ENCODE assay signal across 8 cellular contexts in the genomic region with DNA sequence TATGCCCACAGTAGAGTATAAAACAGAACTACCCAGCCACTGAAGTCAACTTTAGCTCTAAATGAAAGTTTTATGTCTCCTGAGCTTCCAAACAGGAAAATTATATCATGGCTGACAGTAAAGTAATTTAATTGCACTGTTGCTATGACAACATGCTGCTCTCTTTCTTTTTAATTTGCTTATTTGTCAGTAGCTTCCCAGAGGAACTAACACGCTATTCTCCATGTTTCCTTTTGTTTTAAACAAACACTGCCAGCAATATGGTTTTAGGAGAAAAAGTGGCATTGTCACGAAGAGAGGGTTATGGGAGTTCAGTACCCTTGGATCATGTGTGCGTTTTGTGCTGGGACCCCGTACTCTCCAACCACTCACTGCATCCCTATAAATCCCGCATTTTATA. TPM values are rescaled to one million over a fixed set of nuclear protein-coding genes. Genes with fewer than 3 reads are reported as not detected.
DNase-seq lines count a peak whose midpoint lies in the region; ATAC-seq and TF ChIP-seq lines count a peak whose summit lies in the region.

No MANE protein-coding gene starts in this region.

- H3K4me1 ChIP-seq in hepatocyte (ENCODE audit: insufficient read depth) (peaks cover 12% of the 10 kb centered on the region), spleen (peaks cover 8 to 71% (median 44%) of the 10 kb centered on the region in 6 donors)
- peaks cover 12% of the 10 kb centered on the region for H3K4me1 ChIP-seq in effector memory CD4-positive, alpha-beta T cell (ENCODE audit: control insufficient read depth, insufficient read depth, low read length, poor library complexity, severe bottlenecking)

- H3K4me3 ChIP-seq in hepatocyte: peak overlapping the region; percentile 81
- H3K4me3 ChIP-seq in spleen: peak overlapping the region in 6 of 8 donors; percentile 68 to 95 (median 88)
- no peak overlapping the region for H3K4me3 ChIP-seq in effector memory CD4-positive, alpha-beta T cell (ENCODE audit: insufficient read depth, low read depth, low read length, poor library complexity, severe bottlenecking)

- POLR2A ChIA-PET in activated CD8-positive, alpha-beta T cell treated with anti-CD3 and anti-CD28 coated beads, Interleukin-2, amount 10 ng/mL, durations not matched to agents 7 days and 5 days (lab: Charles Lee): interaction anchor here (1.3 kb wide), 3 partner anchors 15 to 205 kb away, joined by 3 to 6 read pairs (median 5); no protein-coding TSS in a partner anchor

- H3K79me2 ChIP-seq in hepatocyte: peaks cover 54% of the 10 kb centered on the region

- DNase-seq in NCI-H1417 (lab: John Stamatoyannopoulos, UW) (peak in 2 of 3 experiments; percentile 7 to 56), NCI-H1417 treated with DMSO at 0.1 percent for 48 hours (lab: John Stamatoyannopoulos, UW) (no peak), hepatocyte (ENCODE audit: low spot score) (no peak), spleen (no peak), DMS153 (lab: John Stamatoyannopoulos, UW) (no peak)
- no peak for DNase-seq in activated CD8-positive, alpha-beta T cell treated with anti-CD3 and anti-CD28 coated beads, Interleukin-2, amount 10 ng/mL, durations not matched to agents 7 days and 5 days
- no peak for DNase-seq in effector memory CD4-positive, alpha-beta T cell

- no peaks in the 10 kb centered on the region for H3K9me3 Mint-ChIP-seq in activated CD8-positive, alpha-beta T cell treated with anti-CD3 and anti-CD28 coated beads, Interleukin-2, amount 10 ng/mL, durations not matched to agents 7 days and 5 days (ENCODE audit: insufficient read depth)

- H3K36me3 ChIP-seq in hepatocyte (replicated peaks; ENCODE audit: insufficient read depth, low read depth) (no peaks in the 10 kb centered on the region), spleen (peaks cover 0 to 23% (median 3%) of the 10 kb centered on the region in 6 donors)
- H3K36me3 ChIP-seq in effector memory CD4-positive, alpha-beta T cell (ENCODE audit: control insufficient read depth, insufficient read depth, low read length): no peaks in the 10 kb centered on the region

- peak overlapping the region; percentile 75 for H3K4me2 ChIP-seq in hepatocyte

- H3K27me3 ChIP-seq in hepatocyte (no peaks in the 10 kb centered on the region), spleen (replicated peaks in 1 of 7) (no peaks in the 10 kb centered on the region)
- no peaks in the 10 kb centered on the region for H3K27me3 ChIP-seq in effector memory CD4-positive, alpha-beta T cell (replicated peaks; ENCODE audit: control insufficient read depth, insufficient read depth, low read length, poor library complexity, severe bottlenecking)

- H3K9me2 ChIP-seq in hepatocyte (replicated peaks; ENCODE audit: insufficient read depth): no peaks in the 10 kb centered on the region

- 48% methylated on average over 5 of the region's 5 CpGs for WGBS in hepatocyte (ENCODE audit: low lambda C conversion rate, missing lambda C conversion rate)
- 55 to 74% (median 67%) methylated on average over 5 of the region's 5 CpGs for WGBS in spleen, 5 donors

- peak overlapping the region; percentile 64 for H3K27ac Mint-ChIP-seq in activated CD8-positive, alpha-beta T cell treated with anti-CD3 and anti-CD28 coated beads, Interleukin-2, amount 10 ng/mL, durations not matched to agents 7 days and 5 days

- peak overlapping the region; percentile 94 for H3K4me3 Mint-ChIP-seq in activated CD8-positive, alpha-beta T cell treated with anti-CD3 and anti-CD28 coated beads, Interleukin-2, amount 10 ng/mL, durations not matched to agents 7 days and 5 days

- CTCF ChIA-PET in activated CD8-positive, alpha-beta T cell treated with anti-CD3 and anti-CD28 coated beads, Interleukin-2, amount 10 ng/mL, durations not matched to agents 7 days and 5 days (lab: Charles Lee): interaction anchor here (0.9 to 1.6 kb wide), 6 partner anchors 14 to 353 kb away, joined by 3 to 4 read pairs (median 3); no protein-coding TSS in a partner anchor

- H3K27me3 Mint-ChIP-seq in activated CD8-positive, alpha-beta T cell treated with anti-CD3 and anti-CD28 coated beads, Interleukin-2, amount 10 ng/mL, durations not matched to agents 7 days and 5 days (ENCODE audit: low read depth): no peaks in the 10 kb centered on the region

- intact Hi-C loops in spleen (cut with DNase I; ENCODE audit: low total_unique reads): loop anchor here (10.0 kb wide), 1 partner anchor 240 kb away; no protein-coding TSS in a partner anchor

- H3K9me3 ChIP-seq in hepatocyte (ENCODE audit: low read depth) (no peaks in the 10 kb centered on the region), spleen (no peaks in the 10 kb centered on the region)
- no peaks in the 10 kb centered on the region for H3K9me3 ChIP-seq in effector memory CD4-positive, alpha-beta T cell (ENCODE audit: control insufficient read depth, low read length)

- peaks cover 43% of the 10 kb centered on the region for H3K36me3 Mint-ChIP-seq in activated CD8-positive, alpha-beta T cell treated with anti-CD3 and anti-CD28 coated beads, Interleukin-2, amount 10 ng/mL, durations not matched to agents 7 days and 5 days (ENCODE audit: low read depth)

- no peak for TF ChIP-seq CTCF in hepatocyte (IDR thresholded peaks at IDR 0.05; ENCODE audit: poor library complexity)
- TF ChIP-seq CTCF in spleen (IDR thresholded peaks at IDR 0.05 in 8 of 11, conservative IDR thresholded peaks at IDR 0.05 in 3 of 11): no peak

- no peak for ATAC-seq in activated CD8-positive, alpha-beta T cell treated with anti-CD3 and anti-CD28 coated beads, Interleukin-2, amount 10 ng/mL, durations not matched to agents 7 days and 5 days
- no peak for ATAC-seq in HG03460 (IDR thresholded peaks at IDR 0.05; ENCODE audit: unreplicated experiment)

- H2AFZ ChIP-seq in hepatocyte: no peak overlapping the region

- H3K27ac ChIP-seq in hepatocyte: peak overlapping the region; percentile 93
- H3K27ac ChIP-seq in spleen: peak overlapping the region in 7 of 8 donors; percentile 38 to 96 (median 95)
- no peak overlapping the region for H3K27ac ChIP-seq in effector memory CD4-positive, alpha-beta T cell (ENCODE audit: insufficient read depth, low read length, poor library complexity, severe bottlenecking)

- no peak for TF ChIP-seq POLR2A in spleen (IDR thresholded peaks at IDR 0.05)

- H4K20me1 ChIP-seq in hepatocyte (ENCODE audit: insufficient read depth, poor library complexity, severe bottlenecking): peaks cover 5% of the 10 kb centered on the region

- peaks cover 57% of the 10 kb centered on the region for H3K4me1 Mint-ChIP-seq in activated CD8-positive, alpha-beta T cell treated with anti-CD3 and anti-CD28 coated beads, Interleukin-2, amount 10 ng/mL, durations not matched to agents 7 days and 5 days (ENCODE audit: low read depth)

RNA-seq across cellular contexts. Expression of a gene that starts 1.9 kb away (rescaled TPM):
- total RNA-seq in activated CD8-positive, alpha-beta T cell treated with anti-CD3 and anti-CD28 coated beads, Interleukin-2, amount 10 ng/mL, durations not matched to agents 7 days and 5 days: 10 to 100 TPM; 70.3 to 72.7 TPM
- total RNA-seq in hepatocyte (38.9 and 47.6 TPM in 2 replicates), spleen (100 to 1,000 TPM in 5 of 7 donors, 10 to 100 TPM in 2; 76.4 to 121 (median 105) TPM)
- polyA plus RNA-seq in hepatocyte (36.7 and 42.2 TPM in 2 replicates), spleen (10 to 100 TPM in 1 of 3 donors, 1 to 10 TPM in 2; 9.2 to 12.7 (median 9.3) TPM)

Comparison
In these comparisons a context has a peak if more than half of its experiments do, and no peak if none do; other contexts are left out.
1. DNase-seq: peak in NCI-H1417 (2 of 3); none in NCI-H1417 treated with DMSO at 0.1 percent for 48 hours (single experiment), activated CD8-positive, alpha-beta T cell treated with anti-CD3 and anti-CD28 coated beads, Interleukin-2, amount 10 ng/mL, durations not matched to agents 7 days and 5 days (single experiment), hepatocyte (single experiment), spleen (single experiment), effector memory CD4-positive, alpha-beta T cell (0 of 3) and DMS153 (single experiment).